In genomic region chr12:55696796-55697462, GRCh38 we compare ENCODE assay signal across 18 cellular contexts. TPM values are rescaled to one million over a fixed set of nuclear protein-coding genes. Genes with fewer than 3 reads are reported as not detected.
DNase-seq lines count a peak whose midpoint lies in the region; ATAC-seq, FAIRE-seq and TF ChIP-seq lines count a peak whose summit lies in the region.
"Had no signal": no experiment of that assay in that cellular context is flagged by ENCODE, and none has a peak within 500 bp of the region (broad histone marks: within the 10 kb centered on the region; RNA-seq: fewer than 3 reads in every experiment).

No MANE protein-coding gene starts in this region.

- H3K36me3 Mint-ChIP-seq in WTC11 = peaks cover 21% of the 10 kb centered on the region
- H3K36me3 Mint-ChIP-seq in nephron progenitor cell (ENCODE audit: low read depth) = no peaks in the 10 kb centered on the region
- H3K36me3 Mint-ChIP-seq: CD8-positive, alpha-beta T cell had no signal

- intact Hi-C loops in upper lobe of right lung (cut with DNase I) = no loop called here

- no peaks in the 10 kb centered on the region for H3K36me3 ChIP-seq in upper lobe of right lung
- H3K36me3 ChIP-seq: BLaER1 had no signal

- H3K4me1 Mint-ChIP-seq in WTC11 (no peaks in the 10 kb centered on the region), nephron progenitor cell (peaks cover 5% of the 10 kb centered on the region)

- peak; percentile 39 for DNase-seq in activated CD8-positive, alpha-beta memory T cell treated with anti-CD3 and anti-CD28 coated beads, Interleukin-2, amount 50 U/mL, for 48 hours
- DNase-seq in activated CD8-positive, alpha-beta memory T cell treated with anti-CD3 and anti-CD28 coated beads for 24 hours = no peak
- no peak for DNase-seq in WTC11 (ENCODE audit: low spot score)
- no peak for DNase-seq in nephron progenitor cell
- peak; percentile 40 for DNase-seq in upper lobe of right lung
- no peak for DNase-seq in NCI-H526 (lab: John Stamatoyannopoulos, UW)
- DNase-seq in DMS53 (lab: John Stamatoyannopoulos, UW) = no peak
- DNase-seq in D721Med (ENCODE audit: insufficient read length, low spot score) = no peak
- DNase-seq: CD8-positive, alpha-beta T cell; DND-41; HCEC 1CT; NCI-H1048; NCI-H1436 treated with DMSO at 0.1 percent for 48 hours; NCI-H2029 treated with DMSO at 0.1 percent for 48 hours; NCI-H82 had no signal

- H3K9me3 Mint-ChIP-seq in WTC11 (no peaks in the 10 kb centered on the region), nephron progenitor cell (no peaks in the 10 kb centered on the region)
- H3K9me3 Mint-ChIP-seq: CD8-positive, alpha-beta T cell had no signal

- H3K4me3 Mint-ChIP-seq in WTC11 (no peak overlapping the region), nephron progenitor cell (no peak overlapping the region)
- H3K4me3 Mint-ChIP-seq: CD8-positive, alpha-beta T cell had no signal

- CTCF ChIA-PET in WTC11 (lab: Charles Lee) = interaction anchor here (1.4 to 3.1 kb wide), 2 partner anchors 10 to 15 kb away, joined by 5 to 27 read pairs; partner anchors contain the start of gene ITGA7

- ATAC-seq in WTC11 (no peak), upper lobe of right lung (no peak)
- ATAC-seq: CD8-positive, alpha-beta T cell had no signal

- H3K27ac ChIP-seq in upper lobe of right lung = no peak overlapping the region
- H3K27ac ChIP-seq: BLaER1, KMS-11 had no signal

- H3K4me3 ChIP-seq in upper lobe of right lung = no peak overlapping the region
- H3K4me3 ChIP-seq: BLaER1 had no signal

- no peak for TF ChIP-seq CTCF in WTC11 (IDR thresholded peaks at IDR 0.05)
- no peak for TF ChIP-seq CTCF in nephron progenitor cell (IDR thresholded peaks at IDR 0.05)
- no peak for TF ChIP-seq CTCF in upper lobe of right lung (IDR thresholded peaks at IDR 0.05)
- no peak for TF ChIP-seq CTCF in D721Med (IDR thresholded peaks at IDR 0.05; ENCODE audit: insufficient read depth, missing control alignments)

- H3K27ac Mint-ChIP-seq in WTC11 (peak overlapping the region; percentile 32; the same call in 1 of the 2 replicates), nephron progenitor cell (peak overlapping the region; percentile 81)
- H3K27ac Mint-ChIP-seq: CD8-positive, alpha-beta T cell had no signal

- POLR2A ChIA-PET in WTC11 (lab: Charles Lee) = no interaction called here

- H3K27me3 ChIP-seq in upper lobe of right lung = no peaks in the 10 kb centered on the region
- H3K27me3 ChIP-seq: BLaER1 had no signal

- no peaks in the 10 kb centered on the region for H3K27me3 Mint-ChIP-seq in WTC11 (ENCODE audit: low read depth)
- no peaks in the 10 kb centered on the region for H3K27me3 Mint-ChIP-seq in nephron progenitor cell (ENCODE audit: low read depth, poor library complexity)

- no peaks in the 10 kb centered on the region for H3K9me3 ChIP-seq in upper lobe of right lung
- H3K9me3 ChIP-seq: BLaER1 had no signal

- no peak for FAIRE-seq in D721Med (lab: Jason Lieb, UNC)
- FAIRE-seq: G401.6 had no signal

- no peaks in the 10 kb centered on the region for H3K4me1 ChIP-seq in upper lobe of right lung
- H3K4me1 ChIP-seq: BLaER1 had no signal

TF ChIP-seq in WTC11, 78 proteins besides CTCF, POLR2A, EP300 and RAD21 (continues in another document):
- no peak for TF ChIP-seq SP1 (CRISPR knock-in tag; conservative IDR thresholded peaks at IDR 0.05)
- TF ChIP-seq, protein P1, sequence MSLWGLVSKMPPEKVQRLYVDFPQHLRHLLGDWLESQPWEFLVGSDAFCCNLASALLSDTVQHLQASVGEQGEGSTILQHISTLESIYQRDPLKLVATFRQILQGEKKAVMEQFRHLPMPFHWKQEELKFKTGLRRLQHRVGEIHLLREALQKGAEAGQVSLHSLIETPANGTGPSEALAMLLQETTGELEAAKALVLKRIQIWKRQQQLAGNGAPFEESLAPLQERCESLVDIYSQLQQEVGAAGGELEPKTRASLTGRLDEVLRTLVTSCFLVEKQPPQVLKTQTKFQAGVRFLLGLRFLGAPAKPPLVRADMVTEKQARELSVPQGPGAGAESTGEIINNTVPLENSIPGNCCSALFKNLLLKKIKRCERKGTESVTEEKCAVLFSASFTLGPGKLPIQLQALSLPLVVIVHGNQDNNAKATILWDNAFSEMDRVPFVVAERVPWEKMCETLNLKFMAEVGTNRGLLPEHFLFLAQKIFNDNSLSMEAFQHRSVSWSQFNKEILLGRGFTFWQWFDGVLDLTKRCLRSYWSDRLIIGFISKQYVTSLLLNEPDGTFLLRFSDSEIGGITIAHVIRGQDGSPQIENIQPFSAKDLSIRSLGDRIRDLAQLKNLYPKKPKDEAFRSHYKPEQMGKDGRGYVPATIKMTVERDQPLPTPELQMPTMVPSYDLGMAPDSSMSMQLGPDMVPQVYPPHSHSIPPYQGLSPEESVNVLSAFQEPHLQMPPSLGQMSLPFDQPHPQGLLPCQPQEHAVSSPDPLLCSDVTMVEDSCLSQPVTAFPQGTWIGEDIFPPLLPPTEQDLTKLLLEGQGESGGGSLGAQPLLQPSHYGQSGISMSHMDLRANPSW (CRISPR knock-in tag; conservative IDR thresholded peaks at IDR 0.05; ENCODE audit: low read depth) = no peak
- no peak for TF ChIP-seq HMGA2 (CRISPR knock-in tag; IDR thresholded peaks at IDR 0.05)
- no peak for TF ChIP-seq SMAD3 (CRISPR knock-in tag; IDR thresholded peaks at IDR 0.05; ENCODE audit: borderline replicate concordance)
- TF ChIP-seq, protein P2, sequence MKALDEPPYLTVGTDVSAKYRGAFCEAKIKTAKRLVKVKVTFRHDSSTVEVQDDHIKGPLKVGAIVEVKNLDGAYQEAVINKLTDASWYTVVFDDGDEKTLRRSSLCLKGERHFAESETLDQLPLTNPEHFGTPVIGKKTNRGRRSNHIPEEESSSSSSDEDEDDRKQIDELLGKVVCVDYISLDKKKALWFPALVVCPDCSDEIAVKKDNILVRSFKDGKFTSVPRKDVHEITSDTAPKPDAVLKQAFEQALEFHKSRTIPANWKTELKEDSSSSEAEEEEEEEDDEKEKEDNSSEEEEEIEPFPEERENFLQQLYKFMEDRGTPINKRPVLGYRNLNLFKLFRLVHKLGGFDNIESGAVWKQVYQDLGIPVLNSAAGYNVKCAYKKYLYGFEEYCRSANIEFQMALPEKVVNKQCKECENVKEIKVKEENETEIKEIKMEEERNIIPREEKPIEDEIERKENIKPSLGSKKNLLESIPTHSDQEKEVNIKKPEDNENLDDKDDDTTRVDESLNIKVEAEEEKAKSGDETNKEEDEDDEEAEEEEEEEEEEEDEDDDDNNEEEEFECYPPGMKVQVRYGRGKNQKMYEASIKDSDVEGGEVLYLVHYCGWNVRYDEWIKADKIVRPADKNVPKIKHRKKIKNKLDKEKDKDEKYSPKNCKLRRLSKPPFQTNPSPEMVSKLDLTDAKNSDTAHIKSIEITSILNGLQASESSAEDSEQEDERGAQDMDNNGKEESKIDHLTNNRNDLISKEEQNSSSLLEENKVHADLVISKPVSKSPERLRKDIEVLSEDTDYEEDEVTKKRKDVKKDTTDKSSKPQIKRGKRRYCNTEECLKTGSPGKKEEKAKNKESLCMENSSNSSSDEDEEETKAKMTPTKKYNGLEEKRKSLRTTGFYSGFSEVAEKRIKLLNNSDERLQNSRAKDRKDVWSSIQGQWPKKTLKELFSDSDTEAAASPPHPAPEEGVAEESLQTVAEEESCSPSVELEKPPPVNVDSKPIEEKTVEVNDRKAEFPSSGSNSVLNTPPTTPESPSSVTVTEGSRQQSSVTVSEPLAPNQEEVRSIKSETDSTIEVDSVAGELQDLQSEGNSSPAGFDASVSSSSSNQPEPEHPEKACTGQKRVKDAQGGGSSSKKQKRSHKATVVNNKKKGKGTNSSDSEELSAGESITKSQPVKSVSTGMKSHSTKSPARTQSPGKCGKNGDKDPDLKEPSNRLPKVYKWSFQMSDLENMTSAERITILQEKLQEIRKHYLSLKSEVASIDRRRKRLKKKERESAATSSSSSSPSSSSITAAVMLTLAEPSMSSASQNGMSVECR (CRISPR knock-in tag; IDR thresholded peaks at IDR 0.05; ENCODE audit: borderline replicate concordance) = no peak
- no peak for TF ChIP-seq AR (CRISPR knock-in tag; IDR thresholded peaks at IDR 0.05)
- TF ChIP-seq CREM (CRISPR knock-in tag; IDR thresholded peaks at IDR 0.05) = no peak
- no peak for TF ChIP-seq JUN (CRISPR knock-in tag; IDR thresholded peaks at IDR 0.05)
- TF ChIP-seq RELA (CRISPR knock-in tag; IDR thresholded peaks at IDR 0.05; ENCODE audit: borderline replicate concordance) = no peak
- TF ChIP-seq, protein P3, sequence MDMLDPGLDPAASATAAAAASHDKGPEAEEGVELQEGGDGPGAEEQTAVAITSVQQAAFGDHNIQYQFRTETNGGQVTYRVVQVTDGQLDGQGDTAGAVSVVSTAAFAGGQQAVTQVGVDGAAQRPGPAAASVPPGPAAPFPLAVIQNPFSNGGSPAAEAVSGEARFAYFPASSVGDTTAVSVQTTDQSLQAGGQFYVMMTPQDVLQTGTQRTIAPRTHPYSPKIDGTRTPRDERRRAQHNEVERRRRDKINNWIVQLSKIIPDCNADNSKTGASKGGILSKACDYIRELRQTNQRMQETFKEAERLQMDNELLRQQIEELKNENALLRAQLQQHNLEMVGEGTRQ (CRISPR knock-in tag; IDR thresholded peaks at IDR 0.05) = no peak
- TF ChIP-seq ZNF138 (CRISPR knock-in tag; conservative IDR thresholded peaks at IDR 0.05) = no peak

RNA-seq across cellular contexts. Expression of gene ITGA7, which starts 10.8 kb away (rescaled TPM):
- total RNA-seq in WTC11 (2021) (77.8 to 96.2 TPM (median 80.4 TPM) in 3 replicates), upper lobe of right lung (14.7 TPM)

RNA-seq across cellular contexts. Expression of gene BLOC1S1, which starts 18.9 kb away (rescaled TPM):
- total RNA-seq in WTC11 (2021) (81.9 to 97.1 TPM (median 95.1 TPM) in 3 replicates), upper lobe of right lung (129 TPM)

RNA-seq across cellular contexts. Expression of gene RDH5, which starts 23.3 kb away (rescaled TPM):
- total RNA-seq in WTC11 (2021) (3.0 to 5.8 TPM (median 3.5 TPM) in 3 replicates), upper lobe of right lung (6.0 TPM)

RNA-seq across cellular contexts. Expression of gene CD63, which starts 31.9 kb away (rescaled TPM):
- total RNA-seq in WTC11 (2021) (409 to 419 TPM (median 414 TPM) in 3 replicates), upper lobe of right lung (1,158 TPM)

RNA-seq across cellular contexts. Expression of gene GDF11, which starts 46.0 kb away (rescaled TPM):
- total RNA-seq in WTC11 (2021) (16.9 to 20.7 TPM (median 19.6 TPM) in 3 replicates), upper lobe of right lung (5.8 TPM)

Comparison
In these comparisons a context has a peak if more than half of its experiments do, and no peak if none do; other contexts are left out.
1. DNase-seq: peak in activated CD8-positive, alpha-beta memory T cell treated with anti-CD3 and anti-CD28 coated beads, Interleukin-2, amount 50 U/mL, for 48 hours (single experiment) and upper lobe of right lung (single experiment); none in activated CD8-positive, alpha-beta memory T cell treated with anti-CD3 and anti-CD28 coated beads for 24 hours (single experiment), WTC11 (single experiment), nephron progenitor cell (single experiment), NCI-H526 (0 of 2), DMS53 (single experiment) and D721Med (single experiment).